In the genomic region with DNA sequence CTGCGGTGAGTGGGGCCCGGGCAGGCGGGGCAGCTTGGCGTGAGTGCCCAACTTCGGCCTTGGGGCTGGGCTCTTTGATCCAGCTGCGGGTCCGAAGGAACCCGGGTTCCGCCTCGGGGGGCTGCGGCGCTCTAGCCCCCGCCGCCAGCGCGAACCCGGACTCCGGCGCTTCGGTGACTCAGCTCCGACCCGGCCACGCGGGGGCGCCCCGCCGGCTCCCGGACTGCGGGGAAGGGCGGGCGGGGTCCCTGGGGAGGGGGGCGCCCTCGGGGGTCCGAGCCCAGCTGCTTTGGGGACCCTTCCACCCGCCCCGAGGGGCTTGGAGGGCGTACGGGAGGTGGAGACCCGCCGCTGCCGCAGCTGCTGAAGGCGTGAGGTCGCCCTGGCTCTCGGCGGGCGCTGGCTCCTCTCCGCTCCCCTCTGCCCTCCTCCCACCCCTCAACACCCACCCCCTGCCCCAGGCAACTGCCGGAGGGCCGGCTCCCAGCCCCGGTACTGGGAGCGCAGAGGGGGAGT, we compare ENCODE assay signal across 1 cellular context.
TF ChIP-seq lines count a peak whose summit lies in the region.

No MANE protein-coding gene starts in this region.

TF ChIP-seq in HepG2, 621 proteins besides CTCF, POLR2A, EP300 and RAD21 (continued from another document and continues in another):
- TF ChIP-seq, protein P1, sequence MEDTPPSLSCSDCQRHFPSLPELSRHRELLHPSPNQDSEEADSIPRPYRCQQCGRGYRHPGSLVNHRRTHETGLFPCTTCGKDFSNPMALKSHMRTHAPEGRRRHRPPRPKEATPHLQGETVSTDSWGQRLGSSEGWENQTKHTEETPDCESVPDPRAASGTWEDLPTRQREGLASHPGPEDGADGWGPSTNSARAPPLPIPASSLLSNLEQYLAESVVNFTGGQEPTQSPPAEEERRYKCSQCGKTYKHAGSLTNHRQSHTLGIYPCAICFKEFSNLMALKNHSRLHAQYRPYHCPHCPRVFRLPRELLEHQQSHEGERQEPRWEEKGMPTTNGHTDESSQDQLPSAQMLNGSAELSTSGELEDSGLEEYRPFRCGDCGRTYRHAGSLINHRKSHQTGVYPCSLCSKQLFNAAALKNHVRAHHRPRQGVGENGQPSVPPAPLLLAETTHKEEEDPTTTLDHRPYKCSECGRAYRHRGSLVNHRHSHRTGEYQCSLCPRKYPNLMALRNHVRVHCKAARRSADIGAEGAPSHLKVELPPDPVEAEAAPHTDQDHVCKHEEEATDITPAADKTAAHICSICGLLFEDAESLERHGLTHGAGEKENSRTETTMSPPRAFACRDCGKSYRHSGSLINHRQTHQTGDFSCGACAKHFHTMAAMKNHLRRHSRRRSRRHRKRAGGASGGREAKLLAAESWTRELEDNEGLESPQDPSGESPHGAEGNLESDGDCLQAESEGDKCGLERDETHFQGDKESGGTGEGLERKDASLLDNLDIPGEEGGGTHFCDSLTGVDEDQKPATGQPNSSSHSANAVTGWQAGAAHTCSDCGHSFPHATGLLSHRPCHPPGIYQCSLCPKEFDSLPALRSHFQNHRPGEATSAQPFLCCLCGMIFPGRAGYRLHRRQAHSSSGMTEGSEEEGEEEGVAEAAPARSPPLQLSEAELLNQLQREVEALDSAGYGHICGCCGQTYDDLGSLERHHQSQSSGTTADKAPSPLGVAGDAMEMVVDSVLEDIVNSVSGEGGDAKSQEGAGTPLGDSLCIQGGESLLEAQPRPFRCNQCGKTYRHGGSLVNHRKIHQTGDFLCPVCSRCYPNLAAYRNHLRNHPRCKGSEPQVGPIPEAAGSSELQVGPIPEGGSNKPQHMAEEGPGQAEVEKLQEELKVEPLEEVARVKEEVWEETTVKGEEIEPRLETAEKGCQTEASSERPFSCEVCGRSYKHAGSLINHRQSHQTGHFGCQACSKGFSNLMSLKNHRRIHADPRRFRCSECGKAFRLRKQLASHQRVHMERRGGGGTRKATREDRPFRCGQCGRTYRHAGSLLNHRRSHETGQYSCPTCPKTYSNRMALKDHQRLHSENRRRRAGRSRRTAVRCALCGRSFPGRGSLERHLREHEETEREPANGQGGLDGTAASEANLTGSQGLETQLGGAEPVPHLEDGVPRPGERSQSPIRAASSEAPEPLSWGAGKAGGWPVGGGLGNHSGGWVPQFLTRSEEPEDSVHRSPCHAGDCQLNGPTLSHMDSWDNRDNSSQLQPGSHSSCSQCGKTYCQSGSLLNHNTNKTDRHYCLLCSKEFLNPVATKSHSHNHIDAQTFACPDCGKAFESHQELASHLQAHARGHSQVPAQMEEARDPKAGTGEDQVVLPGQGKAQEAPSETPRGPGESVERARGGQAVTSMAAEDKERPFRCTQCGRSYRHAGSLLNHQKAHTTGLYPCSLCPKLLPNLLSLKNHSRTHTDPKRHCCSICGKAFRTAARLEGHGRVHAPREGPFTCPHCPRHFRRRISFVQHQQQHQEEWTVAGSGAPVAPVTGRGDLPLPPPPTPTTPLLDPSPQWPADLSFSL (CRISPR knock-in tag; IDR thresholded peaks at IDR 0.05) = no peak
- TF ChIP-seq ZNF878 (CRISPR knock-in tag; IDR thresholded peaks at IDR 0.05) (no peak), CBX5 (CRISPR knock-in tag; IDR thresholded peaks at IDR 0.05; ENCODE audit: borderline replicate concordance) (no peak), NFYC (CRISPR knock-in tag; IDR thresholded peaks at IDR 0.05) (no peak), TAF15 (IDR thresholded peaks at IDR 0.05; ENCODE audit: low read depth, low read length, poor library complexity, severe bottlenecking) (no peak), ZNF282 (IDR thresholded peaks at IDR 0.05; ENCODE audit: partially characterized antibody) (no peak), CCAR2 (optimal IDR thresholded peaks at IDR 0.05; ENCODE audit: low read depth, low read length) (no peak), MBD4 (IDR thresholded peaks at IDR 0.05; ENCODE audit: borderline replicate concordance, low read length) (no peak), NR1H2 (CRISPR knock-in tag; IDR thresholded peaks at IDR 0.05; ENCODE audit: borderline replicate concordance, low read depth) (no peak), ZFP62 (CRISPR knock-in tag; IDR thresholded peaks at IDR 0.05) (no peak), KMT2B (CRISPR knock-in tag; IDR thresholded peaks at IDR 0.05) (no peak), ATAD3A (CRISPR knock-in tag; IDR thresholded peaks at IDR 0.05) (no peak), SRSF4 (IDR thresholded peaks at IDR 0.05; ENCODE audit: low read depth, low read length, poor library complexity, severe bottlenecking) (no peak), NFE2 (CRISPR knock-in tag; IDR thresholded peaks at IDR 0.05) (no peak), ZNF335 (CRISPR knock-in tag; IDR thresholded peaks at IDR 0.05) (no peak), CEBPG (CRISPR knock-in tag; IDR thresholded peaks at IDR 0.05) (no peak), ZNF598 (CRISPR knock-in tag; IDR thresholded peaks at IDR 0.05; ENCODE audit: borderline replicate concordance) (no peak), BRD4 (CRISPR knock-in tag; IDR thresholded peaks at IDR 0.05) (no peak), CBX2 (IDR thresholded peaks at IDR 0.05; ENCODE audit: low read depth, low read length) (no peak), CBX2 (CRISPR knock-in tag; IDR thresholded peaks at IDR 0.05; ENCODE audit: low read depth) (no peak), ZC3H13 (CRISPR knock-in tag; IDR thresholded peaks at IDR 0.05) (no peak), ZNF724P (CRISPR knock-in tag; IDR thresholded peaks at IDR 0.05; ENCODE audit: borderline replicate concordance) (no peak), KLF15 (CRISPR knock-in tag; IDR thresholded peaks at IDR 0.05; ENCODE audit: borderline replicate concordance) (0 out of 2 replicates have a peak, but pooled peaks have one; percentile 14), IRF2 (CRISPR knock-in tag; IDR thresholded peaks at IDR 0.05) (no peak), CBX1 (IDR thresholded peaks at IDR 0.05; ENCODE audit: low read depth) (no peak)
- TF ChIP-seq, protein P2, sequence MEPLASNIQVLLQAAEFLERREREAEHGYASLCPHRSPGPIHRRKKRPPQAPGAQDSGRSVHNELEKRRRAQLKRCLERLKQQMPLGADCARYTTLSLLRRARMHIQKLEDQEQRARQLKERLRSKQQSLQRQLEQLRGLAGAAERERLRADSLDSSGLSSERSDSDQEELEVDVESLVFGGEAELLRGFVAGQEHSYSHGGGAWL (CRISPR knock-in tag; IDR thresholded peaks at IDR 0.05) = peak; percentile 71; the same call in 1 of the 2 replicates
- TF ChIP-seq, protein P3, sequence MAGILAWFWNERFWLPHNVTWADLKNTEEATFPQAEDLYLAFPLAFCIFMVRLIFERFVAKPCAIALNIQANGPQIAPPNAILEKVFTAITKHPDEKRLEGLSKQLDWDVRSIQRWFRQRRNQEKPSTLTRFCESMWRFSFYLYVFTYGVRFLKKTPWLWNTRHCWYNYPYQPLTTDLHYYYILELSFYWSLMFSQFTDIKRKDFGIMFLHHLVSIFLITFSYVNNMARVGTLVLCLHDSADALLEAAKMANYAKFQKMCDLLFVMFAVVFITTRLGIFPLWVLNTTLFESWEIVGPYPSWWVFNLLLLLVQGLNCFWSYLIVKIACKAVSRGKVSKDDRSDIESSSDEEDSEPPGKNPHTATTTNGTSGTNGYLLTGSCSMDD (CRISPR knock-in tag; IDR thresholded peaks at IDR 0.05) = no peak
- TF ChIP-seq, protein P4, sequence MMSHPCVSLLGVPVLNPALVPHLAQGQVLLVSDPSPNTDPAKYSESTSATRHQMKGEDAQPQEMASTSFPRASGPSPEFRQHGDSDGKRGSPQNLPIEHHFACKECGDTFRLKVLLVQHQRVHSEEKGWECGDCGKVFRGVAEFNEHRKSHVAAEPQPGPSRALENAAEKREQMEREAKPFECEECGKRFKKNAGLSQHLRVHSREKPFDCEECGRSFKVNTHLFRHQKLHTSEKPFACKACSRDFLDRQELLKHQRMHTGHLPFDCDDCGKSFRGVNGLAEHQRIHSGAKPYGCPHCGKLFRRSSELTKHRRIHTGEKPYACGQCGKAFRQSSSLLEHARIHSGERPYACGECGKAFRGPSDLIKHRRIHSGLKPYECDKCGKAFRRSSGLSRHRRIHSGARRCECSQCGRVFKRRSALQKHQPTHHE (CRISPR knock-in tag; IDR thresholded peaks at IDR 0.05; ENCODE audit: borderline replicate concordance) = no peak
- TF ChIP-seq, protein P5, sequence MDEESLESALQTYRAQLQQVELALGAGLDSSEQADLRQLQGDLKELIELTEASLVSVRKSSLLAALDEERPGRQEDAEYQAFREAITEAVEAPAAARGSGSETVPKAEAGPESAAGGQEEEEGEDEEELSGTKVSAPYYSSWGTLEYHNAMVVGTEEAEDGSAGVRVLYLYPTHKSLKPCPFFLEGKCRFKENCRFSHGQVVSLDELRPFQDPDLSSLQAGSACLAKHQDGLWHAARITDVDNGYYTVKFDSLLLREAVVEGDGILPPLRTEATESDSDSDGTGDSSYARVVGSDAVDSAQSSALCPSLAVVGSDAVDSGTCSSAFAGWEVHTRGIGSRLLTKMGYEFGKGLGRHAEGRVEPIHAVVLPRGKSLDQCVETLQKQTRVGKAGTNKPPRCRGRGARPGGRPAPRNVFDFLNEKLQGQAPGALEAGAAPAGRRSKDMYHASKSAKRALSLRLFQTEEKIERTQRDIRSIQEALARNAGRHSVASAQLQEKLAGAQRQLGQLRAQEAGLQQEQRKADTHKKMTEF (CRISPR knock-in tag; IDR thresholded peaks at IDR 0.05) = peak; percentile 53; the same call in 1 of the 2 replicates
- TF ChIP-seq, protein P6, sequence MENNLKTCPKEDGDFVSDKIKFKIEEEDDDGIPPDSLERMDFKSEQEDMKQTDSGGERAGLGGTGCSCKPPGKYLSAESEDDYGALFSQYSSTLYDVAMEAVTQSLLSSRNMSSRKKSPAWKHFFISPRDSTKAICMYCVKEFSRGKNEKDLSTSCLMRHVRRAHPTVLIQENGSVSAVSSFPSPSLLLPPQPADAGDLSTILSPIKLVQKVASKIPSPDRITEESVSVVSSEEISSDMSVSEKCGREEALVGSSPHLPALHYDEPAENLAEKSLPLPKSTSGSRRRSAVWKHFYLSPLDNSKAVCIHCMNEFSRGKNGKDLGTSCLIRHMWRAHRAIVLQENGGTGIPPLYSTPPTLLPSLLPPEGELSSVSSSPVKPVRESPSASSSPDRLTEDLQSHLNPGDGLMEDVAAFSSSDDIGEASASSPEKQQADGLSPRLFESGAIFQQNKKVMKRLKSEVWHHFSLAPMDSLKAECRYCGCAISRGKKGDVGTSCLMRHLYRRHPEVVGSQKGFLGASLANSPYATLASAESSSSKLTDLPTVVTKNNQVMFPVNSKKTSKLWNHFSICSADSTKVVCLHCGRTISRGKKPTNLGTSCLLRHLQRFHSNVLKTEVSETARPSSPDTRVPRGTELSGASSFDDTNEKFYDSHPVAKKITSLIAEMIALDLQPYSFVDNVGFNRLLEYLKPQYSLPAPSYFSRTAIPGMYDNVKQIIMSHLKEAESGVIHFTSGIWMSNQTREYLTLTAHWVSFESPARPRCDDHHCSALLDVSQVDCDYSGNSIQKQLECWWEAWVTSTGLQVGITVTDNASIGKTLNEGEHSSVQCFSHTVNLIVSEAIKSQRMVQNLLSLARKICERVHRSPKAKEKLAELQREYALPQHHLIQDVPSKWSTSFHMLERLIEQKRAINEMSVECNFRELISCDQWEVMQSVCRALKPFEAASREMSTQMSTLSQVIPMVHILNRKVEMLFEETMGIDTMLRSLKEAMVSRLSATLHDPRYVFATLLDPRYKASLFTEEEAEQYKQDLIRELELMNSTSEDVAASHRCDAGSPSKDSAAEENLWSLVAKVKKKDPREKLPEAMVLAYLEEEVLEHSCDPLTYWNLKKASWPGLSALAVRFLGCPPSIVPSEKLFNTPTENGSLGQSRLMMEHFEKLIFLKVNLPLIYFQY (CRISPR knock-in tag; IDR thresholded peaks at IDR 0.05; ENCODE audit: borderline replicate concordance) = peak; percentile 43; the same call in 1 of the 2 replicates
- TF ChIP-seq, protein P7, sequence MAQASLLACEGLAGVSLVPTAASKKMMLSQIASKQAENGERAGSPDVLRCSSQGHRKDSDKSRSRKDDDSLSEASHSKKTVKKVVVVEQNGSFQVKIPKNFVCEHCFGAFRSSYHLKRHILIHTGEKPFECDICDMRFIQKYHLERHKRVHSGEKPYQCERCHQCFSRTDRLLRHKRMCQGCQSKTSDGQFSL (CRISPR knock-in tag; IDR thresholded peaks at IDR 0.05) = no peak
- TF ChIP-seq, protein P8, sequence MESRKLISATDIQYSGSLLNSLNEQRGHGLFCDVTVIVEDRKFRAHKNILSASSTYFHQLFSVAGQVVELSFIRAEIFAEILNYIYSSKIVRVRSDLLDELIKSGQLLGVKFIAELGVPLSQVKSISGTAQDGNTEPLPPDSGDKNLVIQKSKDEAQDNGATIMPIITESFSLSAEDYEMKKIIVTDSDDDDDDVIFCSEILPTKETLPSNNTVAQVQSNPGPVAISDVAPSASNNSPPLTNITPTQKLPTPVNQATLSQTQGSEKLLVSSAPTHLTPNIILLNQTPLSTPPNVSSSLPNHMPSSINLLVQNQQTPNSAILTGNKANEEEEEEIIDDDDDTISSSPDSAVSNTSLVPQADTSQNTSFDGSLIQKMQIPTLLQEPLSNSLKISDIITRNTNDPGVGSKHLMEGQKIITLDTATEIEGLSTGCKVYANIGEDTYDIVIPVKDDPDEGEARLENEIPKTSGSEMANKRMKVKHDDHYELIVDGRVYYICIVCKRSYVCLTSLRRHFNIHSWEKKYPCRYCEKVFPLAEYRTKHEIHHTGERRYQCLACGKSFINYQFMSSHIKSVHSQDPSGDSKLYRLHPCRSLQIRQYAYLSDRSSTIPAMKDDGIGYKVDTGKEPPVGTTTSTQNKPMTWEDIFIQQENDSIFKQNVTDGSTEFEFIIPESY (CRISPR knock-in tag; IDR thresholded peaks at IDR 0.05) = no peak
- TF ChIP-seq, protein P9, sequence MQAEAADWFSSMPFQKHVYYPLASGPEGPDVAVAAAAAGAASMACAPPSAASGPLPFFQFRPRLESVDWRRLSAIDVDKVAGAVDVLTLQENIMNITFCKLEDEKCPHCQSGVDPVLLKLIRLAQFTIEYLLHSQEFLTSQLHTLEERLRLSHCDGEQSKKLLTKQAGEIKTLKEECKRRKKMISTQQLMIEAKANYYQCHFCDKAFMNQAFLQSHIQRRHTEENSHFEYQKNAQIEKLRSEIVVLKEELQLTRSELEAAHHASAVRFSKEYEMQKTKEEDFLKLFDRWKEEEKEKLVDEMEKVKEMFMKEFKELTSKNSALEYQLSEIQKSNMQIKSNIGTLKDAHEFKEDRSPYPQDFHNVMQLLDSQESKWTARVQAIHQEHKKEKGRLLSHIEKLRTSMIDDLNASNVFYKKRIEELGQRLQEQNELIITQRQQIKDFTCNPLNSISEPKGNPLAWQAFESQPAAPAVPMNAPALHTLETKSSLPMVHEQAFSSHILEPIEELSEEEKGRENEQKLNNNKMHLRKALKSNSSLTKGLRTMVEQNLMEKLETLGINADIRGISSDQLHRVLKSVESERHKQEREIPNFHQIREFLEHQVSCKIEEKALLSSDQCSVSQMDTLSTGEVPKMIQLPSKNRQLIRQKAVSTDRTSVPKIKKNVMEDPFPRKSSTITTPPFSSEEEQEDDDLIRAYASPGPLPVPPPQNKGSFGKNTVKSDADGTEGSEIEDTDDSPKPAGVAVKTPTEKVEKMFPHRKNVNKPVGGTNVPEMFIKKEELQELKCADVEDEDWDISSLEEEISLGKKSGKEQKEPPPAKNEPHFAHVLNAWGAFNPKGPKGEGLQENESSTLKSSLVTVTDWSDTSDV (CRISPR knock-in tag; IDR thresholded peaks at IDR 0.05) = no peak
- TF ChIP-seq, protein P10, sequence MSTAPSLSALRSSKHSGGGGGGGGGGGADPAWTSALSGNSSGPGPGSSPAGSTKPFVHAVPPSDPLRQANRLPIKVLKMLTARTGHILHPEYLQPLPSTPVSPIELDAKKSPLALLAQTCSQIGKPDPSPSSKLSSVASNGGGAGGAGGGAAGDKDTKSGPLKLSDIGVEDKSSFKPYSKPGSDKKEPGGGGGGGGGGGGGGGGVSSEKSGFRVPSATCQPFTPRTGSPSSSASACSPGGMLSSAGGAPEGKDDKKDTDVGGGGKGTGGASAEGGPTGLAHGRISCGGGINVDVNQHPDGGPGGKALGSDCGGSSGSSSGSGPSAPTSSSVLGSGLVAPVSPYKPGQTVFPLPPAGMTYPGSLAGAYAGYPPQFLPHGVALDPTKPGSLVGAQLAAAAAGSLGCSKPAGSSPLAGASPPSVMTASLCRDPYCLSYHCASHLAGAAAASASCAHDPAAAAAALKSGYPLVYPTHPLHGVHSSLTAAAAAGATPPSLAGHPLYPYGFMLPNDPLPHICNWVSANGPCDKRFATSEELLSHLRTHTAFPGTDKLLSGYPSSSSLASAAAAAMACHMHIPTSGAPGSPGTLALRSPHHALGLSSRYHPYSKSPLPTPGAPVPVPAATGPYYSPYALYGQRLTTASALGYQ (CRISPR knock-in tag; IDR thresholded peaks at IDR 0.05) = no peak
